17 cellular contexts compared by ENCODE assay signal in the genomic region with DNA sequence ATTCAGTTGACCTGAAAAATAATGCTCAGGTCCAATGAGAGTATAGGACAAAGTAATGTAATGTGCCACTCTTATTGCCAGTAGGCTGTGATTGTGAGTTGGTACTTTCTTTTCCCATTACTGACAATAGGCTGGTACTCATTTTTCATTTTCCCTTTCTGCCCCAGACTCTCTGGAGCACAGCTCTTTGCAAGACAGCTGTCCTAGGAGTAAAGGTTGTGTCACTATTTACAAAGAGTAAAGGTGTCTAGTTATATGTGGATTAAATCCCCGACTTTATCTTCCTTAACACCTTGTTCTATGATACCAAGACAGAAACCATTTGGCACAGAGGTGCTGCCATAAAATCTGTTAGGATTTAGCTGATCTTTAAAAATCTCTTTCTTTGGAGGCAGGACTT. TPM values are rescaled to one million over a fixed set of nuclear protein-coding genes. Genes with fewer than 3 reads are reported as not detected.
DNase-seq lines count a peak whose midpoint lies in the region; ATAC-seq and TF ChIP-seq lines count a peak whose summit lies in the region.
"Had no signal": no experiment of that assay in that cellular context is flagged by ENCODE, and none has a peak within 500 bp of the region (broad histone marks: within the 10 kb centered on the region; RNA-seq: fewer than 3 reads in every experiment).

No MANE protein-coding gene starts in this region.

- H4K20me1 ChIP-seq in PC-9 (ENCODE audit: insufficient read depth) = no peaks in the 10 kb centered on the region
- no peaks in the 10 kb centered on the region for H4K20me1 ChIP-seq in MM.1S (ENCODE audit: insufficient read depth, low read length)

- H3K27me3 ChIP-seq in PC-9 (ENCODE audit: insufficient read depth, low read depth) = no peaks in the 10 kb centered on the region
- H3K27me3 ChIP-seq in colonic mucosa = no peaks in the 10 kb centered on the region
- no peaks in the 10 kb centered on the region for H3K27me3 ChIP-seq in mesenchymal stem cell (ENCODE audit: control insufficient read depth in 1 of 2, insufficient read depth in 1 of 2, low read length in 2 of 2)
- no peaks in the 10 kb centered on the region for H3K27me3 ChIP-seq in suprapubic skin
- no peaks in the 10 kb centered on the region for H3K27me3 ChIP-seq in MM.1S (replicated peaks; ENCODE audit: insufficient read depth, low read length)
- H3K27me3 ChIP-seq: ovary had no signal

- H4K91ac ChIP-seq in mesenchymal stem cell (ENCODE audit: low read length) = no peak overlapping the region

- H2BK5ac ChIP-seq in mesenchymal stem cell (ENCODE audit: low read depth, low read length, poor library complexity, severe bottlenecking) = no peak overlapping the region

- H2AK5ac ChIP-seq in mesenchymal stem cell (ENCODE audit: low read length, severe bottlenecking) = no peak overlapping the region

- no peak for TF ChIP-seq EP300 in suprapubic skin (IDR thresholded peaks at IDR 0.05)

- no peak overlapping the region for H3K4ac ChIP-seq in mesenchymal stem cell (ENCODE audit: low read depth in 1 of 2, low read length in 2 of 2)

- POLR2A ChIA-PET in PC-9 (lab: Charles Lee; ENCODE audit: unreplicated experiment) = no interaction called here

- H3F3A ChIP-seq in PC-9 (ENCODE audit: insufficient read depth, low read depth) (peaks cover 19% of the 10 kb centered on the region), MM.1S (ENCODE audit: insufficient read depth, low read length) (no peaks in the 10 kb centered on the region)

- no peak for TF ChIP-seq POLR2A in suprapubic skin (IDR thresholded peaks at IDR 0.05)

- H3K4me3 ChIP-seq in PC-9 = no peak overlapping the region
- no peak overlapping the region for H3K4me3 ChIP-seq in colonic mucosa
- H3K4me3 ChIP-seq in mesenchymal stem cell (ENCODE audit: insufficient read depth in 1 of 2, low read depth in 1 of 2, low read length in 2 of 2) = peak overlapping the region in 1 of 2 experiments; percentile 44
- H3K4me3 ChIP-seq in suprapubic skin = no peak overlapping the region
- no peak overlapping the region for H3K4me3 ChIP-seq in MM.1S (ENCODE audit: low read length)
- H3K4me3 ChIP-seq: HAP-1, ovary had no signal

- H2AFZ ChIP-seq in PC-9 (peak overlapping the region; percentile 59), mesenchymal stem cell (ENCODE audit: low read depth, low read length) (no peak overlapping the region), MM.1S (ENCODE audit: low read length) (no peak overlapping the region)

- no peaks in the 10 kb centered on the region for H3K79me2 ChIP-seq in PC-9 (ENCODE audit: low read depth)
- no peaks in the 10 kb centered on the region for H3K79me2 ChIP-seq in MM.1S (ENCODE audit: low read length)

- no TSS peak for BruUV-seq in PC-9 (replicated peaks; lab: Mats Ljungman, UMichigan)

- H2BK12ac ChIP-seq in mesenchymal stem cell (ENCODE audit: low read length in 2 of 2) = no peak overlapping the region

- TF ChIP-seq CTCF in PC-9 (conservative IDR thresholded peaks at IDR 0.05) (no peak), colonic mucosa (IDR thresholded peaks at IDR 0.05) (no peak), suprapubic skin (IDR thresholded peaks at IDR 0.05) (no peak), MM.1S (IDR thresholded peaks at IDR 0.05; ENCODE audit: low read length) (no peak)

- H3K14ac ChIP-seq in mesenchymal stem cell (ENCODE audit: low read length in 2 of 2) = no peak overlapping the region

- H3K9me3 ChIP-seq in PC-9 (ENCODE audit: insufficient read depth, low read depth) (no peaks in the 10 kb centered on the region), colonic mucosa (no peaks in the 10 kb centered on the region), mesenchymal stem cell (ENCODE audit: control insufficient read depth, low read length) (no peaks in the 10 kb centered on the region), suprapubic skin (no peaks in the 10 kb centered on the region), MM.1S (replicated peaks; ENCODE audit: insufficient read depth, low read length) (no peaks in the 10 kb centered on the region)
- H3K9me3 ChIP-seq: HAP-1, ovary had no signal

- DNase-seq in PC-9 (no peak), colonic mucosa (no peak), mesenchymal stem cell (no peak), suprapubic skin (ENCODE audit: low spot score in 2 of 2) (no peak), MM.1S (no peak)
- no peak for DNase-seq in stimulated activated CD4-positive, alpha-beta T cell treated with anti-CD3 and anti-CD28 coated beads, Interleukin-2, amount 100 ng/mL, for 24 hours
- DNase-seq: activated CD8-positive, alpha-beta T cell treated with anti-CD3 and anti-CD28 coated beads for 36 hours; activated T-cell treated with anti-CD3 and anti-CD28 coated beads, Interleukin-2, amount 50 U/mL, for 4 hours; KBM-7; NCI-H1092; NCI-H2081 treated with DMSO at 0.1 percent for 48 hours; ovary; SIG-M5; stimulated activated CD4-positive, alpha-beta T cell treated with anti-CD3 and anti-CD28 coated beads, Interleukin-4, amount 100 ng/mL, for 24 hours; WERI-Rb-1 had no signal

- intact Hi-C loops in PC-9 (cut with micrococcal nuclease; ENCODE audit: unreplicated experiment) = loop anchor here (2.0 kb wide), 2 partner anchors 31 to 65 kb away; no protein-coding TSS in a partner anchor
- intact Hi-C loops in colonic mucosa (cut with DNase I) = no loop called here

- CTCF ChIA-PET in PC-9 (lab: Charles Lee) = interaction anchor here (2.2 kb wide), 1 partner anchor 30 kb away, joined by 11 read pairs; no protein-coding TSS in a partner anchor

- H3K4me2 ChIP-seq in PC-9 (peak overlapping the region; percentile 78), mesenchymal stem cell (ENCODE audit: low read length, poor library complexity, severe bottlenecking) (no peak overlapping the region), MM.1S (ENCODE audit: low read depth, low read length) (no peak overlapping the region)

- H3K9me2 ChIP-seq in PC-9 (ENCODE audit: insufficient read depth) (no peaks in the 10 kb centered on the region), MM.1S (replicated peaks; ENCODE audit: insufficient read depth, low read length) (no peaks in the 10 kb centered on the region)

- H3K9ac ChIP-seq in colonic mucosa (ENCODE audit: low read depth in 2 of 2, low read length in 2 of 2) = no peak overlapping the region
- peak overlapping the region; percentile 40 for H3K9ac ChIP-seq in mesenchymal stem cell (ENCODE audit: low read length)
- H3K9ac ChIP-seq in MM.1S (ENCODE audit: low read length) = no peak overlapping the region

- H4K8ac ChIP-seq in mesenchymal stem cell (ENCODE audit: low read length) = no peak overlapping the region

- no peak overlapping the region for H3K23ac ChIP-seq in mesenchymal stem cell (ENCODE audit: low read length in 2 of 2)

- H2BK15ac ChIP-seq in mesenchymal stem cell (ENCODE audit: low read depth, poor library complexity, severe bottlenecking) = no peak overlapping the region

- ATAC-seq in GM21619 (IDR thresholded peaks at IDR 0.05; ENCODE audit: unreplicated experiment) = no peak
- ATAC-seq: activated CD8-positive, alpha-beta T cell treated with anti-CD3 and anti-CD28 coated beads for 36 hours; activated T-cell treated with anti-CD3 and anti-CD28 coated beads, Interleukin-2, amount 50 U/mL, for 4 hours had no signal

- H3K4me1 ChIP-seq in PC-9 (replicated peaks; ENCODE audit: insufficient read depth) (peaks cover 39% of the 10 kb centered on the region), colonic mucosa (peaks cover 2% of the 10 kb centered on the region), mesenchymal stem cell (ENCODE audit: control insufficient read depth, insufficient read depth, low read depth, low read length) (peaks cover 9% of the 10 kb centered on the region), suprapubic skin (peaks cover 52% of the 10 kb centered on the region), MM.1S (ENCODE audit: low read length) (no peaks in the 10 kb centered on the region)

- no peaks in the 10 kb centered on the region for H3K36me3 ChIP-seq in PC-9 (ENCODE audit: low read depth)
- H3K36me3 ChIP-seq in colonic mucosa = no peaks in the 10 kb centered on the region
- no peaks in the 10 kb centered on the region for H3K36me3 ChIP-seq in mesenchymal stem cell (ENCODE audit: control insufficient read depth in 1 of 2, insufficient read depth in 2 of 2, low read depth in 1 of 2, low read length in 2 of 2)
- no peaks in the 10 kb centered on the region for H3K36me3 ChIP-seq in suprapubic skin
- H3K36me3 ChIP-seq in MM.1S (replicated peaks; ENCODE audit: insufficient read depth, low read length) = no peaks in the 10 kb centered on the region
- H3K36me3 ChIP-seq: HAP-1, ovary, WERI-Rb-1 had no signal

- WGBS in mesenchymal stem cell = no CpG with 5 or more reads among the region's 1 CpG
- WGBS in suprapubic skin = 93% methylated on average over 1 of the region's 1 CpG

- H2BK120ac ChIP-seq in mesenchymal stem cell (ENCODE audit: low read depth, low read length) = no peak overlapping the region

- no peak overlapping the region for H3K18ac ChIP-seq in mesenchymal stem cell (ENCODE audit: low read depth in 1 of 2, low read length in 2 of 2)

- no peaks in the 10 kb centered on the region for H3K79me1 ChIP-seq in mesenchymal stem cell (replicated peaks; ENCODE audit: low read length, poor library complexity, severe bottlenecking)

- H3K27ac ChIP-seq in PC-9 (peak overlapping the region; percentile 87), colonic mucosa (peak overlapping the region; percentile 43), mesenchymal stem cell (ENCODE audit: low read length, poor library complexity, severe bottlenecking) (no peak overlapping the region), suprapubic skin (peak overlapping the region; percentile 36), MM.1S (ENCODE audit: low read length) (no peak overlapping the region)
- H3K27ac ChIP-seq: ovary, WERI-Rb-1 had no signal

RNA-seq across cellular contexts. Expression of gene RASAL2, which starts 32.3 kb away (rescaled TPM):
- total RNA-seq in PC-9 (2021) = 47.8 and 54.1 TPM in 2 replicates
- 10 to 100 TPM in 1 of 2 donors, 1 to 10 TPM in 1; 9.7 to 11.8 TPM for total RNA-seq in colonic mucosa
- 8.5 TPM for polyA plus RNA-seq in mesenchymal stem cell (2013, experiment 1 of 2)
- 7.6 TPM for polyA plus RNA-seq in mesenchymal stem cell (2013, experiment 2 of 2)
- total RNA-seq in suprapubic skin = 10 to 100 TPM; 31.8 to 48.3 (median 37.8) TPM
- total RNA-seq: activated CD8-positive, alpha-beta T cell treated with anti-CD3 and anti-CD28 coated beads for 36 hours had no signal

Comparison
In these comparisons a context has a peak if more than half of its experiments do, and no peak if none do; other contexts are left out.
1. H3K27ac ChIP-seq: peak in PC-9 (single experiment), colonic mucosa (single experiment) and suprapubic skin (single experiment); none in mesenchymal stem cell (single experiment) and MM.1S (single experiment).